9 cellular contexts compared by ENCODE assay signal in the genomic region with DNA sequence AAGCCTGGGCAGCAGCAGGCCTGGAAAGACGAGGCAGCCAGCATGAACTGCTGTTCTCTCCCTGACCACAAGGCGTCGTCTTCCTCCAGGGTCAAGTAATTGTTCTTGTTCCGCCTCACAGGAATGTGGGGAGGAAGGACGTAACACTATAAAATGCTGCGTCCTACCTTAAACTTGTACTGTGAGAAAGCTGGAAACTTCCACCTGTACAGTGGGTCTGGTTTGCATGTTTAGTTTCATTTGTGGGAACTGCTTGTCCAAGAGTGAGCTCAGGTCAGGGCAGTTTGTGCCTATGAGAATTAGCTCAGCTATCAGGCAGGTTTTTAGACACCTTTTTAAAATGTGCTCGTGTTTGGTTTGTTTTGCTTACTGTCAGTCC. TPM values are rescaled to one million over a fixed set of nuclear protein-coding genes. Genes with fewer than 3 reads are reported as not detected.
DNase-seq lines count a peak whose midpoint lies in the region; ATAC-seq and TF ChIP-seq lines count a peak whose summit lies in the region.
"Had no signal": no experiment of that assay in that cellular context is flagged by ENCODE, and none has a peak within 500 bp of the region (broad histone marks: within the 10 kb centered on the region; RNA-seq: fewer than 3 reads in every experiment).

No MANE protein-coding gene starts in this region.

- H3K27ac Mint-ChIP-seq in WTC11, result peak overlapping the region; percentile 60
- H3K27ac Mint-ChIP-seq: dendritic cell treated with granulocyte-macrophage colony-stimulating factor and Interleukin-4, amounts not matched to agents 40 ng/mL and 50 ng/mL, for 4 days had no signal

- no peaks in the 10 kb centered on the region for H3K9me3 ChIP-seq in IMR-90 (ENCODE audit: control insufficient read depth, insufficient read depth, low read length)

- POLR2A ChIA-PET in IMR-90 (lab: Charles Lee; ENCODE audit: unreplicated experiment), result no interaction called here
- POLR2A ChIA-PET in WTC11 (lab: Charles Lee), result no interaction called here

- peaks cover 15 to 55% of the 10 kb centered on the region in 2 experiments for H3K79me1 ChIP-seq in IMR-90 (ENCODE audit: low read depth in 1 of 2, low read length in 2 of 2)

- peaks cover 19% of the 10 kb centered on the region for H3K4me1 Mint-ChIP-seq in WTC11

- H2AFZ ChIP-seq in IMR-90 (replicated peaks; ENCODE audit: low read length, poor library complexity), result peak overlapping the region; percentile 2

- H2AK9ac ChIP-seq in IMR-90 (replicated peaks; ENCODE audit: low read depth, low read length, poor library complexity), result no peak overlapping the region

- peak overlapping the region; percentile 34 for H3K4ac ChIP-seq in IMR-90 (ENCODE audit: low read depth, low read length)

- peak overlapping the region; percentile 9; the same call in 1 of the 2 replicates for H4K91ac ChIP-seq in IMR-90 (ENCODE audit: insufficient read depth, low read depth, low read length)

- H2BK15ac ChIP-seq in IMR-90 (ENCODE audit: low read depth, low read length), result no peak overlapping the region; the same call in 2 of the 3 replicates

- TF ChIP-seq POLR2A in IMR-90 (IDR thresholded peaks at IDR 0.05; ENCODE audit: low read depth, low read length), result no peak

- no peaks in the 10 kb centered on the region for H3K27me3 ChIP-seq in IMR-90 (ENCODE audit: control insufficient read depth, insufficient read depth, low read length)

- peak; percentile 71 for TF ChIP-seq RAD21 in IMR-90 (IDR thresholded peaks at IDR 0.05; ENCODE audit: low read length)

- dilution Hi-C loops in IMR-90 (cut with HindIII; ENCODE audit: low sequenced_read_pairs, unreplicated experiment), result no loop called here

- H4K20me1 ChIP-seq in IMR-90 (ENCODE audit: insufficient read depth, low read length), result peaks cover 3% of the 10 kb centered on the region

- ATAC-seq in GM21528 (IDR thresholded peaks at IDR 0.05; ENCODE audit: low FRiP score, unreplicated experiment) (peak; percentile 61), IMR-90 (ENCODE audit: low read depth) (peak; percentile 22; the same call in 1 of the 2 replicates), WTC11 (peak; percentile 86), omental fat pad (ENCODE audit: low FRiP score) (peak; percentile 10)

- H3K36me3 Mint-ChIP-seq in WTC11, result peaks cover 30% of the 10 kb centered on the region

- H3K18ac ChIP-seq in IMR-90 (ENCODE audit: low read depth, low read length), result peak overlapping the region; percentile 21; the same call in 1 of the 2 replicates

- in situ Hi-C loops in IMR-90 (cut with MboI; ENCODE audit: low sequenced_read_pairs), result no loop called here

- no peak overlapping the region; the same call in 1 of the 2 replicates for H3K4me2 ChIP-seq in IMR-90 (ENCODE audit: low read depth, low read length)

- 0 out of 2 replicates have a peak overlapping the region, but pooled peaks have one; percentile 20 for H3K23ac ChIP-seq in IMR-90 (ENCODE audit: low read depth, low read length)

- H2BK5ac ChIP-seq in IMR-90 (ENCODE audit: low read depth, low read length, poor library complexity, severe bottlenecking), result no peak overlapping the region

- intact Hi-C loops in IMR-90 (cut with micrococcal nuclease), result loop anchor here (1.0 to 5.0 kb wide), 3 partner anchors 233 to 277 kb away; no protein-coding TSS in a partner anchor

- no peak overlapping the region for H3K4me3 ChIP-seq in IMR-90 (ENCODE audit: insufficient read depth, low read depth, low read length)
- no peak overlapping the region for H3K4me3 ChIP-seq in foreskin fibroblast (ENCODE audit: low read depth in 1 of 2, low read length in 2 of 2)

- CTCF ChIA-PET in IMR-90 (lab: Yijun Ruan, JAX), result interaction anchor here (0.6 to 3.5 kb wide), 6 partner anchors 9 to 293 kb away, joined by 3 to 17 read pairs (median 6); no protein-coding TSS in a partner anchor
- CTCF ChIA-PET in WTC11 (lab: Charles Lee), result interaction anchor here (0.6 to 3.8 kb wide), 18 partner anchors 11 to 321 kb away, joined by 3 to 31 read pairs (median 5); no protein-coding TSS in a partner anchor

- peak overlapping the region in 1 of 2 experiments; percentile 4; a peak in 1 of 4 replicates for H4K8ac ChIP-seq in IMR-90 (ENCODE audit: low read depth in 2 of 2, low read length in 2 of 2)

- peak; percentile 67 for TF ChIP-seq CTCF in IMR-90 (conservative IDR thresholded peaks at IDR 0.05; ENCODE audit: low read depth, low read length)
- peak; percentile 91 for TF ChIP-seq CTCF in WTC11 (IDR thresholded peaks at IDR 0.05)
- TF ChIP-seq CTCF in foreskin fibroblast (IDR thresholded peaks at IDR 0.05; ENCODE audit: low read depth, low read length), result peak; percentile 63
- peak in 1 of 3 donors; percentile 21 for TF ChIP-seq CTCF in omental fat pad (IDR thresholded peaks at IDR 0.05)

- H3K27me3 Mint-ChIP-seq in WTC11 (ENCODE audit: low read depth), result no peaks in the 10 kb centered on the region
- H3K27me3 Mint-ChIP-seq: dendritic cell treated with granulocyte-macrophage colony-stimulating factor and Interleukin-4, amounts not matched to agents 40 ng/mL and 50 ng/mL, for 4 days had no signal

- DNase-seq in NCI-H748 (lab: John Stamatoyannopoulos, UW; ENCODE audit: unreplicated experiment) (peak; percentile 49), NCI-H748 treated with DMSO at 0.1 percent for 48 hours (lab: John Stamatoyannopoulos, UW) (no peak), IMR-90 (peak; percentile 67), WTC11 (ENCODE audit: low spot score) (peak; percentile 88), foreskin fibroblast (peak in 1 of 2 donors; percentile 55), omental fat pad (ENCODE audit: low spot score) (peak; percentile 37), NCI-H1048 (lab: John Stamatoyannopoulos, UW) (no peak)

- no CpG with 5 or more reads among the region's 7 CpGs for WGBS in IMR-90 (ENCODE audit: extremely low coverage in 2 of 2, insufficient read length in 1 of 2), 2 experiments

- peaks cover 26% of the 10 kb centered on the region for H3K4me1 ChIP-seq in IMR-90 (ENCODE audit: control insufficient read depth, insufficient read depth, low read length)

- no peak overlapping the region for H3K27ac ChIP-seq in IMR-90 (ENCODE audit: insufficient read depth, low read length)

- peak overlapping the region; percentile 31 for H2BK120ac ChIP-seq in IMR-90 (ENCODE audit: low read depth, low read length)

- no peak overlapping the region for H3K56ac ChIP-seq in IMR-90 (ENCODE audit: extremely low read depth, insufficient read depth, low read length)

- BruUV-seq in IMR-90 (replicated peaks; lab: Mats Ljungman, UMichigan), result no TSS peak

- no peak overlapping the region for H3K9ac ChIP-seq in IMR-90 (ENCODE audit: low read depth, low read length)

- H3K36me3 ChIP-seq in IMR-90 (ENCODE audit: control insufficient read depth, insufficient read depth, low read length), result peaks cover 20% of the 10 kb centered on the region

- H4K5ac ChIP-seq in IMR-90 (ENCODE audit: low read depth, low read length), result no peak overlapping the region; the same call in 1 of the 2 replicates

- no peak overlapping the region for H3K4me3 Mint-ChIP-seq in WTC11
- H3K4me3 Mint-ChIP-seq: dendritic cell treated with granulocyte-macrophage colony-stimulating factor and Interleukin-4, amounts not matched to agents 40 ng/mL and 50 ng/mL, for 4 days had no signal

- H2BK20ac ChIP-seq in IMR-90 (ENCODE audit: low read depth, low read length), result peak overlapping the region; percentile 41

- peaks cover 24% of the 10 kb centered on the region for H3K9me1 ChIP-seq in IMR-90 (ENCODE audit: insufficient read depth, low read length)

- peak overlapping the region; percentile 42 for H3K14ac ChIP-seq in IMR-90 (replicated peaks; ENCODE audit: low read depth, low read length)

- H3K9me3 Mint-ChIP-seq in WTC11, result no peaks in the 10 kb centered on the region; the same call in 1 of the 2 replicates
- H3K9me3 Mint-ChIP-seq: dendritic cell treated with granulocyte-macrophage colony-stimulating factor and Interleukin-4, amounts not matched to agents 40 ng/mL and 50 ng/mL, for 4 days had no signal

- H2AK5ac ChIP-seq in IMR-90 (ENCODE audit: low read depth, low read length), result no peak overlapping the region

TF ChIP-seq in IMR-90, 13 proteins besides CTCF, POLR2A, EP300 and RAD21:
- no peak for TF ChIP-seq MAFK (IDR thresholded peaks at IDR 0.05; ENCODE audit: low read depth, low read length)
- TF ChIP-seq RFX5 (IDR thresholded peaks at IDR 0.05; ENCODE audit: low read depth, low read length), result no peak
- TF ChIP-seq CEBPB (IDR thresholded peaks at IDR 0.05; ENCODE audit: low read depth, low read length), result no peak
- peak; percentile 71 for TF ChIP-seq SMC3 (IDR thresholded peaks at IDR 0.05; ENCODE audit: low read depth, low read length)

TF ChIP-seq in WTC11, 78 proteins besides CTCF, POLR2A, EP300 and RAD21 (continues in another document):
- TF ChIP-seq, protein P1, sequence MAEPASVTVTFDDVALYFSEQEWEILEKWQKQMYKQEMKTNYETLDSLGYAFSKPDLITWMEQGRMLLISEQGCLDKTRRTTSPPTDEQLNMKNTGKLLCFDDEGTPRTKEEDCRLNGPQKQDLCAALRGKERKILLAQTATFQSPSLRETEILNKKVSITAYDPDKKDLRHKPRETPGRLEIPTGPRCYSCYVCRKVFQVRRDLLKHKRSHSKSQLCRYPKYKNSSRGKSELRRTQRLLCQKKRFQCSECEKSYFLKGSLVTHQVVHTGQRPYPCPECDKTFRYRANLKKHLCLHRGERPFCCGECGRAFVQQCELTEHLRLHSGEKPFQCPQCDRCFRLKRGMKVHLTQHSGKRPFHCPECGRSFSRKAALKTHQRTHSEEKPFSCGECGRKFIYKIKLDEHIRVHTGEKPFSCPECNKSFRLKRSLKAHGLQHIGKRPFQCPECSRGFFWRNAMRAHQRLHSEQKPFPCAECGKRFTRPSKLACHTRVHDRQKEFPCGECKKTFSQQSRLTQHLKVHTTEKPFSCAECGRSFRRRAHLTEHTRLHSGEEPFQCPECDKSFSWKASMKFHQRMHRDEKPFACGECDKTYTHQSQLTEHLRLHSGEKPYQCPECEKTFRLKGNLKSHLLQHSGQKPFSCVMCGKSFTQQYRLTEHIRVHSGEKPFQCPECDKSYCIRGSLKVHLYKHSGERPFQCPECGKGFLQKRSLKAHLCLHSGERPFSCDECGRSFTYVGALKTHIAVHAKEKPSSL (CRISPR knock-in tag; conservative IDR thresholded peaks at IDR 0.05), result no peak
- TF ChIP-seq TEAD4 (CRISPR knock-in tag; IDR thresholded peaks at IDR 0.05), result 0 out of 2 replicates have a peak, but pooled peaks have one; percentile 43
- TF ChIP-seq CREM (CRISPR knock-in tag; IDR thresholded peaks at IDR 0.05), result no peak
- peak; percentile 79; the same call in 1 of the 2 replicates for TF ChIP-seq TEAD1 (CRISPR knock-in tag; IDR thresholded peaks at IDR 0.05)
- TF ChIP-seq RELA (CRISPR knock-in tag; IDR thresholded peaks at IDR 0.05; ENCODE audit: borderline replicate concordance), result no peak
- no peak for TF ChIP-seq NR2C2 (CRISPR knock-in tag; IDR thresholded peaks at IDR 0.05)
- TF ChIP-seq SMAD4 (CRISPR knock-in tag; IDR thresholded peaks at IDR 0.05), result no peak
- TF ChIP-seq ESRRA (CRISPR knock-in tag; IDR thresholded peaks at IDR 0.05; ENCODE audit: borderline replicate concordance), result no peak

RNA-seq across cellular contexts. Expression of gene PANX1, which starts 55.2 kb away (rescaled TPM):
- total RNA-seq in IMR-90 (2012; rRNA removed), result 70.3 and 70.8 TPM in 2 replicates
- 26.3 and 29.8 TPM in 2 replicates for polyA plus RNA-seq in IMR-90 (2012; rRNA removed)
- 13.5 and 16.4 TPM in 2 replicates for polyA plus RNA-seq in IMR-90 (2012; cell fraction: cytosol; rRNA removed)
- 5.1 and 13.1 TPM in 2 replicates for polyA plus RNA-seq in IMR-90 (2012; cell fraction: nucleus; rRNA removed; ENCODE audit: low replicate concordance)
- total RNA-seq in WTC11 (2021), result 21.9 to 22.9 TPM (median 22.2 TPM) in 3 replicates
- total RNA-seq in omental fat pad, result 10 to 100 TPM; 16.7 to 77.6 (median 30.4) TPM

Comparison
In these comparisons a context has a peak if more than half of its experiments do, and no peak if none do; other contexts are left out.
1. DNase-seq: peak in NCI-H748 (single experiment), IMR-90 (single experiment), WTC11 (single experiment) and omental fat pad (single experiment); none in NCI-H748 treated with DMSO at 0.1 percent for 48 hours (single experiment) and NCI-H1048 (single experiment).
2. ATAC-seq: peak in every context shown above with its lines; median percentile 86 in WTC11; 61 in GM21528; 22 in IMR-90; 10 in omental fat pad.